In the genomic region with DNA sequence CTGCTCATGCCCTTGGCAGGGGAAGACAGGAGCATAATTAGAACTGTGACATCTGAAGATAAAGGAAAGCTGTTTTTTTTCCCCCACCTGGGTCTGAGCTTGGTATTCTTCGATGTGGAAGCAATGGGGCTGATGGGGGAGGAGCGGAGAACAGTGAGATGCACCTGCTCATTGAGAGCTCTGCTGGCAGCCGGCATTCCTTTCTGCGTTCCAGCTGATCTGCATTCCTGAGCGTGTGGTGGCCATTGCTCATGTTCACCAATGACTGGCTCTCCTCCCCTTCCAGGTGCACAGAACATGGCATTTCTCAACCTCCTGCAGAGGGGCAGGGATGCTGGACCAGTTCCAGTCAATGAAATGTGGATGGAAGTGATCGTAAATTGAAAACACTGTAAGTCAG, we compare ENCODE assay signal across 14 cellular contexts.
DNase-seq lines count a peak whose midpoint lies in the region; ATAC-seq, FAIRE-seq and TF ChIP-seq lines count a peak whose summit lies in the region.
"Had no signal": no experiment of that assay in that cellular context is flagged by ENCODE, and none has a peak within 500 bp of the region (broad histone marks: within the 10 kb centered on the region; RNA-seq: fewer than 3 reads in every experiment).

No MANE protein-coding gene starts in this region.

- no peak overlapping the region for H3K14ac ChIP-seq in H1 (ENCODE audit: insufficient read length)
- H3K14ac ChIP-seq in neuronal stem cell (ENCODE audit: low read length) = no peak overlapping the region

- H4K91ac ChIP-seq in H1 (replicated peaks; ENCODE audit: insufficient read length, low read length) (no peak overlapping the region), neuronal stem cell (ENCODE audit: low read depth, low read length, poor library complexity) (no peak overlapping the region)

- 0 out of 2 replicates have a peak overlapping the region, but pooled peaks have one; percentile 47 for H3K27ac Mint-ChIP-seq in GM23338
- H3K27ac Mint-ChIP-seq in T-helper 17 cell = no peak overlapping the region
- H3K27ac Mint-ChIP-seq: activated naive CD8-positive, alpha-beta T cell treated with anti-CD3 and anti-CD28 coated beads, Interleukin-2, amount 50 U/mL, for 24 hours; B cell had no signal

- H3F3A ChIP-seq in GM23338 (replicated peaks; ENCODE audit: low read depth) = no peaks in the 10 kb centered on the region

- TF ChIP-seq CTCF in GM23338 (conservative IDR thresholded peaks at IDR 0.05; ENCODE audit: low read depth in 2 of 2) (no peak), H1 (IDR thresholded peaks at IDR 0.05; ENCODE audit: control extremely low read depth in 1 of 3, insufficient read depth in 1 of 3, low read depth in 1 of 3, low read length in 3 of 3) (no peak)

- H3K23ac ChIP-seq in H1 (ENCODE audit: insufficient read length) = no peak overlapping the region
- H3K23ac ChIP-seq in neuronal stem cell (ENCODE audit: low read depth, low read length, poor library complexity) = no peak overlapping the region

- peak; percentile 99 for ATAC-seq in GM23338
- no peak for ATAC-seq in T-helper 17 cell
- no peak for ATAC-seq in GM19328 (IDR thresholded peaks at IDR 0.05; ENCODE audit: unreplicated experiment)
- ATAC-seq in GM19452 (IDR thresholded peaks at IDR 0.05; ENCODE audit: unreplicated experiment) = no peak
- ATAC-seq: activated naive CD8-positive, alpha-beta T cell treated with anti-CD3 and anti-CD28 coated beads, Interleukin-2, amount 50 U/mL, for 24 hours had no signal

- 23% methylated on average over 6 of the region's 6 CpGs; no CpG with 5 or more reads in 1 of the 2 experiments for WGBS in H1 (ENCODE audit: extremely low coverage in 1 of 2, insufficient coverage in 1 of 2, insufficient read length in 1 of 2, insufficient replicate concordance in 2 of 2, low coverage in 1 of 2, low lambda C conversion rate in 2 of 2, missing lambda C conversion rate in 1 of 2), 2 experiments
- WGBS in neuronal stem cell (ENCODE audit: extremely low coverage in 2 of 2, insufficient read length in 2 of 2, insufficient replicate concordance in 1 of 2), 2 donors = no CpG with 5 or more reads among the region's 6 CpGs

- H3K79me1 ChIP-seq in H1 (ENCODE audit: low read depth, low read length) (no peaks in the 10 kb centered on the region), neuronal stem cell (ENCODE audit: low read depth, low read length) (no peaks in the 10 kb centered on the region)

- H3K9ac ChIP-seq in H1 (replicated peaks in 1 of 4; ENCODE audit: extremely low read depth in 1 of 4, low read depth in 3 of 4, low read length in 3 of 4) = no peak overlapping the region
- H3K9ac ChIP-seq in neuronal stem cell (ENCODE audit: low read depth, low read length, poor library complexity) = no peak overlapping the region

- peak overlapping the region; percentile 53; the same call in 1 of the 2 replicates for H3K4me2 ChIP-seq in GM23338
- H3K4me2 ChIP-seq in H1 (ENCODE audit: insufficient read depth in 1 of 2, low read depth in 2 of 2, low read length in 2 of 2) = peak overlapping the region in 1 of 2 experiments; percentile 48; a peak in 1 of 4 replicates
- H3K4me2 ChIP-seq in neuronal stem cell (ENCODE audit: insufficient read depth, low read length, poor library complexity, severe bottlenecking) = no peak overlapping the region

- no peak overlapping the region for H4K8ac ChIP-seq in H1 (ENCODE audit: extremely low read depth, insufficient read depth, low read length)
- H4K8ac ChIP-seq in neuronal stem cell (ENCODE audit: low read depth, low read length) = no peak overlapping the region

- H3K79me2 ChIP-seq in GM23338 (replicated peaks; ENCODE audit: insufficient read depth) (no peaks in the 10 kb centered on the region), H1 (ENCODE audit: control insufficient read depth in 1 of 2, insufficient read depth in 2 of 2, low read length in 2 of 2) (no peaks in the 10 kb centered on the region)

- H2BK12ac ChIP-seq in H1 (ENCODE audit: low read depth, low read length) = no peak overlapping the region
- no peak overlapping the region for H2BK12ac ChIP-seq in neuronal stem cell (ENCODE audit: low read length)

- no peak overlapping the region for H2BK5ac ChIP-seq in H1 (ENCODE audit: low read depth, low read length)
- no peak overlapping the region for H2BK5ac ChIP-seq in neuronal stem cell (ENCODE audit: low read length)

- H2AFZ ChIP-seq in GM23338 = no peak overlapping the region
- H2AFZ ChIP-seq in H1 (ENCODE audit: low read length) = no peak overlapping the region
- H2AFZ ChIP-seq in neuronal stem cell (ENCODE audit: low read length) = no peak overlapping the region

- H2BK20ac ChIP-seq in H1 (ENCODE audit: low read length) = no peak overlapping the region

- H3K4ac ChIP-seq in H1 (replicated peaks; ENCODE audit: insufficient read length, low read depth, low read length) = no peak overlapping the region
- no peak overlapping the region for H3K4ac ChIP-seq in neuronal stem cell (ENCODE audit: low read length)

- DNase-seq in GM23338 (ENCODE audit: low spot score) (peak; percentile 93), NCI-H526 treated with DMSO at 0.1 percent for 48 hours (lab: John Stamatoyannopoulos, UW) (peak; percentile 12), H1 (ENCODE audit: low read depth in 1 of 2, low spot score in 2 of 2) (peak; percentile 39 to 64), neuronal stem cell (ENCODE audit: low spot score) (peak; percentile 46), T-helper 17 cell (no peak), kidney glomerular epithelial cell (lab: John Stamatoyannopoulos, UW) (no peak)
- DNase-seq: activated naive CD8-positive, alpha-beta T cell treated with anti-CD3 and anti-CD28 coated beads, Interleukin-2, amount 50 U/mL, for 24 hours; cortex of kidney; MM.1S; stimulated activated naive CD4-positive, alpha-beta T cell treated with Interleukin-2 at 50 U/mL for 16 hours had no signal

- peaks cover 7% of the 10 kb centered on the region; the same call in 1 of the 2 replicates for H3K4me1 ChIP-seq in GM23338 (ENCODE audit: insufficient read depth)
- peaks cover 6 to 12% (median 8%) of the 10 kb centered on the region in 4 experiments; a peak in 4 of 7 replicates for H3K4me1 ChIP-seq in H1 (replicated peaks in 1 of 4; ENCODE audit: control insufficient read depth in 3 of 4, insufficient read depth in 4 of 4, low read length in 3 of 4)
- peaks cover 0 to 12% of the 10 kb centered on the region in 2 donors for H3K4me1 ChIP-seq in neuronal stem cell (ENCODE audit: control insufficient read depth in 2 of 2, insufficient read depth in 1 of 2, low read depth in 1 of 2, low read length in 2 of 2)

- H3K4me1 Mint-ChIP-seq in GM23338 = peaks cover 22% of the 10 kb centered on the region
- no peaks in the 10 kb centered on the region for H3K4me1 Mint-ChIP-seq in T-helper 17 cell
- H3K4me1 Mint-ChIP-seq: activated naive CD8-positive, alpha-beta T cell treated with anti-CD3 and anti-CD28 coated beads, Interleukin-2, amount 50 U/mL, for 24 hours; B cell had no signal

- H3K27me3 ChIP-seq in GM23338 (ENCODE audit: insufficient read depth) (no peaks in the 10 kb centered on the region), H1 (replicated peaks in 1 of 4; ENCODE audit: control insufficient read depth in 3 of 4, extremely low read depth in 1 of 4, insufficient read depth in 3 of 4, low read length in 3 of 4) (no peaks in the 10 kb centered on the region), neuronal stem cell (ENCODE audit: control insufficient read depth in 3 of 3, insufficient read depth in 3 of 3, low read depth in 1 of 3, low read length in 3 of 3) (no peaks in the 10 kb centered on the region)

- H3K27me3 Mint-ChIP-seq in GM23338 (ENCODE audit: insufficient read depth, low read depth, poor library complexity) (peaks cover 2% of the 10 kb centered on the region), T-helper 17 cell (no peaks in the 10 kb centered on the region)
- H3K27me3 Mint-ChIP-seq: activated naive CD8-positive, alpha-beta T cell treated with anti-CD3 and anti-CD28 coated beads, Interleukin-2, amount 50 U/mL, for 24 hours; B cell had no signal

- H3K9me3 Mint-ChIP-seq in GM23338 = no peaks in the 10 kb centered on the region
- H3K9me3 Mint-ChIP-seq: activated naive CD8-positive, alpha-beta T cell treated with anti-CD3 and anti-CD28 coated beads, Interleukin-2, amount 50 U/mL, for 24 hours had no signal

- H4K5ac ChIP-seq in H1 (ENCODE audit: insufficient read length, low read depth, low read length) = no peak overlapping the region

- H3K9me2 ChIP-seq in GM23338 (ENCODE audit: insufficient read depth) = peaks cover 6% of the 10 kb centered on the region; the same call in 1 of the 2 replicates

- no peaks in the 10 kb centered on the region for H3K36me3 ChIP-seq in GM23338 (ENCODE audit: insufficient read depth)
- H3K36me3 ChIP-seq in H1 (ENCODE audit: control insufficient read depth in 2 of 4, insufficient read depth in 4 of 4, low read length in 3 of 4) = no peaks in the 10 kb centered on the region
- H3K36me3 ChIP-seq in neuronal stem cell (replicated peaks in 1 of 2; ENCODE audit: control insufficient read depth in 2 of 2, insufficient read depth in 2 of 2, low read length in 2 of 2) = no peaks in the 10 kb centered on the region

- POLR2A ChIA-PET in H1 (lab: Charles Lee; ENCODE audit: partially characterized antibody) = interaction anchor here (0.9 to 1.3 kb wide), 4 partner anchors 9 to 102 kb away, joined by 3 to 4 read pairs (median 4); no protein-coding TSS in a partner anchor

- FAIRE-seq in H1 (lab: Jason Lieb, UNC) = peak; percentile 97

- TF ChIP-seq EP300 in H1 (IDR thresholded peaks at IDR 0.05; ENCODE audit: borderline replicate concordance in 1 of 2, low read depth in 2 of 2, low read length in 2 of 2) = peak; percentile 13 to 95

- H3K18ac ChIP-seq in H1 (ENCODE audit: extremely low read depth, low read length) (no peak overlapping the region), neuronal stem cell (ENCODE audit: low read length) (no peak overlapping the region)

- H2BK15ac ChIP-seq in H1 (ENCODE audit: low read length) (no peak overlapping the region), neuronal stem cell (ENCODE audit: low read length) (no peak overlapping the region)

- TF ChIP-seq POLR2A in H1 (IDR thresholded peaks at IDR 0.05; ENCODE audit: control extremely low read depth in 1 of 2, low read depth in 2 of 2, low read length in 2 of 2) = no peak

- H3K4me3 Mint-ChIP-seq in GM23338 (peak overlapping the region; percentile 29), T-helper 17 cell (no peak overlapping the region)
- H3K4me3 Mint-ChIP-seq: activated naive CD8-positive, alpha-beta T cell treated with anti-CD3 and anti-CD28 coated beads, Interleukin-2, amount 50 U/mL, for 24 hours; B cell had no signal

- H3K56ac ChIP-seq in H1 (replicated peaks; ENCODE audit: insufficient read length, low read depth, low read length) = no peak overlapping the region

- H3K9me3 ChIP-seq in H1 (ENCODE audit: insufficient read depth in 2 of 2, low read depth in 1 of 2, low read length in 1 of 2) (no peaks in the 10 kb centered on the region), neuronal stem cell (replicated peaks in 1 of 2; ENCODE audit: control insufficient read depth in 2 of 2, insufficient read depth in 1 of 2, low read depth in 1 of 2, low read length in 2 of 2) (no peaks in the 10 kb centered on the region), T-helper 17 cell (ENCODE audit: control insufficient read depth, low read length, poor library complexity, severe bottlenecking) (no peaks in the 10 kb centered on the region)

- H4K20me1 ChIP-seq in GM23338 (replicated peaks; ENCODE audit: insufficient read depth) (no peaks in the 10 kb centered on the region), H1 (replicated peaks in 1 of 2; ENCODE audit: control insufficient read depth in 1 of 2, insufficient read depth in 2 of 2, low read length in 2 of 2) (no peaks in the 10 kb centered on the region)

- H2BK120ac ChIP-seq in H1 (replicated peaks; ENCODE audit: low read depth, low read length) (no peak overlapping the region), neuronal stem cell (ENCODE audit: low read depth, low read length) (no peak overlapping the region)

- H3K27ac ChIP-seq in GM23338 (ENCODE audit: low read depth) = peak overlapping the region; percentile 51; the same call in 1 of the 2 replicates
- H3K27ac ChIP-seq in H1 (ENCODE audit: low read depth, low read length) = no peak overlapping the region
- no peak overlapping the region for H3K27ac ChIP-seq in neuronal stem cell (replicated peaks; ENCODE audit: low read length)
- H3K27ac ChIP-seq: VCaP had no signal

- H3K36me3 Mint-ChIP-seq in GM23338 (ENCODE audit: low read depth) (no peaks in the 10 kb centered on the region), T-helper 17 cell (ENCODE audit: low read depth) (no peaks in the 10 kb centered on the region)

- no peaks in the 10 kb centered on the region for H3K23me2 ChIP-seq in H1 (ENCODE audit: low read depth, low read length)

- TF ChIP-seq RAD21 in H1 (IDR thresholded peaks at IDR 0.05 in 1 of 2, conservative IDR thresholded peaks at IDR 0.05 in 1 of 2; ENCODE audit: low read depth in 2 of 2, low read length in 2 of 2) = 0 out of 4 replicates have a peak, but pooled peaks have one; percentile 9 to 10

- H3K4me3 ChIP-seq in GM23338 (no peak overlapping the region), H1 (ENCODE audit: extremely low read depth in 1 of 4, insufficient read depth in 2 of 4, low read depth in 3 of 4, low read length in 4 of 4) (peak overlapping the region in 1 of 4 experiments; percentile 34; a peak in 1 of 8 replicates), neuronal stem cell (ENCODE audit: low read length in 2 of 2) (no peak overlapping the region)

- H2AK5ac ChIP-seq in H1 (ENCODE audit: low read depth, low read length) (no peak overlapping the region), neuronal stem cell (ENCODE audit: low read depth, low read length) (no peak overlapping the region)

- CTCF ChIA-PET in H1 (lab: Charles Lee; ENCODE audit: partially characterized antibody) = interaction anchor here (1.0 kb wide), 1 partner anchor 107 kb away, joined by 3 read pairs; no protein-coding TSS in a partner anchor

Comparison
In these comparisons a context has a peak if more than half of its experiments do, and no peak if none do; other contexts are left out.
1. DNase-seq: peak in GM23338 (single experiment), NCI-H526 treated with DMSO at 0.1 percent for 48 hours (single experiment), H1 (2 of 2) and neuronal stem cell (single experiment); none in T-helper 17 cell (0 of 3) and kidney glomerular epithelial cell (single experiment).